23 cellular contexts compared by ENCODE assay signal in the genomic region with DNA sequence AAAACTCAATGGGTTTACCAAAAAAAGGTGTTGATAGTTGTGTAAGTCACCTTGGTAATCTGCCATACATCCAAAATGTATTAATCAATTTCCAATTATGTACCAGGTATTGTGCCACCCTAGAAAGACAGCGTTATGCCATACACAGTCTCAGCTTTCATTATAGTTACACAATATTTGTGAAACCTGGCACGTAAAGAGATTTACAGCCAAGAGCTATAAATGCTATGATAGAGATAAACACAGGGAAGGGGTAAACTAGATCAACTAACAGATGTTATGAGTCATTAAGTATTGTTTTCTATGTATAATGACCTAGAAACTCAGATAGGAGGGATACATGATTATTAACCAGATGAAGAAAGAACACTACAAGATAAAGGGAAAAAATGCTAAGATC.
DNase-seq lines count a peak whose midpoint lies in the region; ATAC-seq, FAIRE-seq and TF ChIP-seq lines count a peak whose summit lies in the region.
"Had no signal": no experiment of that assay in that cellular context is flagged by ENCODE, and none has a peak within 500 bp of the region (broad histone marks: within the 10 kb centered on the region; RNA-seq: fewer than 3 reads in every experiment).

No MANE protein-coding gene starts in this region.

- CTCF ChIA-PET in HepG2 (lab: Yijun Ruan, JAX; ENCODE audit: low intra/inter-chr PET ratio, low total read pairs) = no interaction called here
- CTCF ChIA-PET in WTC11 (lab: Charles Lee) = no interaction called here

- no peaks in the 10 kb centered on the region for H3K36me3 ChIP-seq in right lobe of liver
- H3K36me3 ChIP-seq in HepG2 (replicated peaks in 1 of 2; ENCODE audit: control insufficient read depth in 1 of 2, insufficient read depth in 2 of 2, low read length in 2 of 2) = no peaks in the 10 kb centered on the region
- H3K36me3 ChIP-seq: BLaER1 treated with 17β-estradiol and CSF1 and Interleukin-3, amounts not matched to agents 10 nM and 100 nM; HAP-1 had no signal

- no peak overlapping the region for H2AFZ ChIP-seq in HepG2 (ENCODE audit: low read length)

- no peaks in the 10 kb centered on the region for H3K79me2 ChIP-seq in HepG2 (ENCODE audit: insufficient read depth, low read length)

- intact Hi-C loops in right lobe of liver (cut with DNase I) (no loop called here), HepG2 (cut with micrococcal nuclease; ENCODE audit: unreplicated experiment) (no loop called here)

- no TSS peak for BruUV-seq in HepG2 (replicated peaks; lab: Mats Ljungman, UMichigan)

- in situ Hi-C loops in HepG2 (cut with HindIII; ENCODE audit: extremely low pct_ligation_motif_present, low pct_unique_long_range_greater_than_20kb) = no loop called here

- DNase-seq in right lobe of liver (no peak), HepG2 (ENCODE audit: low spot score) (no peak), WTC11 (ENCODE audit: low spot score) (no peak), iris pigment epithelial cell (ENCODE audit: low read depth) (peak; percentile 3), D341Med (ENCODE audit: low spot score) (no peak), NAMALWA (ENCODE audit: low spot score) (no peak)
- DNase-seq: 8988T; Caco-2; CD4-positive, alpha-beta memory T cell; DMS153; MV-4-11; NCI-H1694 treated with DMSO at 0.1 percent for 48 hours; NCI-H510A; NCI-H748 treated with DMSO at 0.1 percent for 48 hours; SHP77 treated with DMSO at 0.1 percent for 48 hours had no signal

- FAIRE-seq in HepG2 (lab: Jason Lieb, UNC) = no peak
- FAIRE-seq: G401.6, K562 had no signal

- H3K4me3 ChIP-seq in right lobe of liver (no peak overlapping the region), HepG2 (replicated peaks in 1 of 3; ENCODE audit: insufficient read depth in 1 of 3, low read depth in 2 of 3, low read length in 3 of 3) (no peak overlapping the region)
- H3K4me3 ChIP-seq: BLaER1 treated with 17β-estradiol and CSF1 and Interleukin-3, amounts not matched to agents 10 nM and 100 nM; HAP-1; K562; SK-N-MC had no signal

- POLR2A ChIA-PET in HepG2 (lab: Yijun Ruan, JAX) (no interaction called here), WTC11 (lab: Charles Lee) (no interaction called here)

- H3K4me2 ChIP-seq in HepG2 (ENCODE audit: low read depth, low read length) = no peak overlapping the region
- H3K4me2 ChIP-seq: BLaER1 treated with 17β-estradiol and CSF1 and Interleukin-3, amounts not matched to agents 10 nM and 100 nM had no signal

- H4K20me1 ChIP-seq in HepG2 (ENCODE audit: insufficient read depth, low read length) = no peaks in the 10 kb centered on the region
- H4K20me1 ChIP-seq: BLaER1 treated with 17β-estradiol and CSF1 and Interleukin-3, amounts not matched to agents 10 nM and 100 nM had no signal

- no peaks in the 10 kb centered on the region for H3K36me3 Mint-ChIP-seq in WTC11
- H3K36me3 Mint-ChIP-seq: CD4-positive, alpha-beta memory T cell had no signal

- H3K4me3 Mint-ChIP-seq in WTC11 = no peak overlapping the region
- H3K4me3 Mint-ChIP-seq: CD4-positive, alpha-beta memory T cell had no signal

- no peaks in the 10 kb centered on the region for H3K27me3 ChIP-seq in right lobe of liver
- no peaks in the 10 kb centered on the region for H3K27me3 ChIP-seq in HepG2 (ENCODE audit: control insufficient read depth in 1 of 2, insufficient read depth in 2 of 2, low read length in 2 of 2)
- H3K27me3 ChIP-seq: BLaER1 treated with 17β-estradiol and CSF1 and Interleukin-3, amounts not matched to agents 10 nM and 100 nM had no signal

- no peak for TF ChIP-seq CTCF in right lobe of liver (IDR thresholded peaks at IDR 0.05)
- TF ChIP-seq CTCF in HepG2 (CRISPR knock-in tag; IDR thresholded peaks at IDR 0.05) = no peak
- TF ChIP-seq CTCF in WTC11 (IDR thresholded peaks at IDR 0.05) = no peak

- H3K9me3 Mint-ChIP-seq in WTC11 = peaks cover 7% of the 10 kb centered on the region

- peaks cover 5% of the 10 kb centered on the region for H3K4me1 Mint-ChIP-seq in WTC11
- H3K4me1 Mint-ChIP-seq: CD4-positive, alpha-beta memory T cell had no signal

- peak overlapping the region in 2 of 3 donors; percentile 69 to 82 for H3K27ac ChIP-seq in right lobe of liver
- no peak overlapping the region for H3K27ac ChIP-seq in HepG2 (ENCODE audit: extremely low read length, insufficient read depth, low read length)
- H3K27ac ChIP-seq: BLaER1 treated with 17β-estradiol and CSF1 and Interleukin-3, amounts not matched to agents 10 nM and 100 nM; RWPE1; SK-N-MC had no signal

- H3K27ac Mint-ChIP-seq in WTC11 = 0 out of 2 replicates have a peak overlapping the region, but pooled peaks have one; percentile 74
- H3K27ac Mint-ChIP-seq: CD4-positive, alpha-beta memory T cell had no signal

- TF ChIP-seq POLR2A in right lobe of liver (IDR thresholded peaks at IDR 0.05) (no peak), HepG2 (IDR thresholded peaks at IDR 0.05; ENCODE audit: insufficient read depth in 1 of 2, low read depth in 2 of 2, low read length in 2 of 2) (no peak)

- peaks cover 0 to 35% (median 13%) of the 10 kb centered on the region in 4 donors for H3K4me1 ChIP-seq in right lobe of liver
- H3K4me1 ChIP-seq in HepG2 (ENCODE audit: insufficient read depth, low read length) = no peaks in the 10 kb centered on the region
- H3K4me1 ChIP-seq: BLaER1 treated with 17β-estradiol and CSF1 and Interleukin-3, amounts not matched to agents 10 nM and 100 nM; HAP-1 had no signal

- H3K9me3 ChIP-seq in right lobe of liver = no peaks in the 10 kb centered on the region
- H3K9me3 ChIP-seq in HepG2 (ENCODE audit: low read length) = no peaks in the 10 kb centered on the region
- H3K9me3 ChIP-seq: Caco-2, HAP-1 had no signal

- TF ChIP-seq EP300 in HepG2 (IDR thresholded peaks at IDR 0.05; ENCODE audit: low read depth in 2 of 2, low read length in 2 of 2) (no peak), HepG2 (CRISPR knock-in tag; IDR thresholded peaks at IDR 0.05; ENCODE audit: borderline replicate concordance) (no peak)

- TF ChIP-seq RAD21 in HepG2 (CRISPR knock-in tag; IDR thresholded peaks at IDR 0.05) = no peak

- no peaks in the 10 kb centered on the region for H3K27me3 Mint-ChIP-seq in WTC11 (ENCODE audit: low read depth)
- H3K27me3 Mint-ChIP-seq: CD4-positive, alpha-beta memory T cell had no signal

- 22% methylated on average over 2 of the region's 2 CpGs for WGBS in right lobe of liver (ENCODE audit: insufficient coverage, low coverage, low lambda C conversion rate, missing lambda C conversion rate)
- WGBS in HepG2 (ENCODE audit: low lambda C conversion rate) = 2% methylated on average over 2 of the region's 2 CpGs

- no peak overlapping the region for H3K9ac ChIP-seq in HepG2 (ENCODE audit: insufficient read depth, low read depth, low read length)
- H3K9ac ChIP-seq: BLaER1 treated with 17β-estradiol and CSF1 and Interleukin-3, amounts not matched to agents 10 nM and 100 nM had no signal

- peak; percentile 34 to 67 (median 49) for ATAC-seq in right lobe of liver
- ATAC-seq in HepG2 = no peak
- no peak for ATAC-seq in WTC11
- no peak for ATAC-seq in GM18870 (IDR thresholded peaks at IDR 0.05; ENCODE audit: unreplicated experiment)
- no peak for ATAC-seq in GM18907 (IDR thresholded peaks at IDR 0.05; ENCODE audit: unreplicated experiment)
- ATAC-seq: K562 had no signal

TF ChIP-seq in HepG2, 621 proteins besides CTCF, POLR2A, EP300 and RAD21:
- TF ChIP-seq, protein P1, sequence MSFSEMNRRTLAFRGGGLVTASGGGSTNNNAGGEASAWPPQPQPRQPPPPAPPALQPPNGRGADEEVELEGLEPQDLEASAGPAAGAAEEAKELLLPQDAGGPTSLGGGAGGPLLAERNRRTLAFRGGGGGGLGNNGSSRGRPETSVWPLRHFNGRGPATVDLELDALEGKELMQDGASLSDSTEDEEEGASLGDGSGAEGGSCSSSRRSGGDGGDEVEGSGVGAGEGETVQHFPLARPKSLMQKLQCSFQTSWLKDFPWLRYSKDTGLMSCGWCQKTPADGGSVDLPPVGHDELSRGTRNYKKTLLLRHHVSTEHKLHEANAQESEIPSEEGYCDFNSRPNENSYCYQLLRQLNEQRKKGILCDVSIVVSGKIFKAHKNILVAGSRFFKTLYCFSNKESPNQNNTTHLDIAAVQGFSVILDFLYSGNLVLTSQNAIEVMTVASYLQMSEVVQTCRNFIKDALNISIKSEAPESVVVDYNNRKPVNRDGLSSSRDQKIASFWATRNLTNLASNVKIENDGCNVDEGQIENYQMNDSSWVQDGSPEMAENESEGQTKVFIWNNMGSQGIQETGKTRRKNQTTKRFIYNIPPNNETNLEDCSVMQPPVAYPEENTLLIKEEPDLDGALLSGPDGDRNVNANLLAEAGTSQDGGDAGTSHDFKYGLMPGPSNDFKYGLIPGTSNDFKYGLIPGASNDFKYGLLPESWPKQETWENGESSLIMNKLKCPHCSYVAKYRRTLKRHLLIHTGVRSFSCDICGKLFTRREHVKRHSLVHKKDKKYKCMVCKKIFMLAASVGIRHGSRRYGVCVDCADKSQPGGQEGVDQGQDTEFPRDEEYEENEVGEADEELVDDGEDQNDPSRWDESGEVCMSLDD (CRISPR knock-in tag; IDR thresholded peaks at IDR 0.05; ENCODE audit: borderline replicate concordance) = no peak
- TF ChIP-seq REL (CRISPR knock-in tag; conservative IDR thresholded peaks at IDR 0.05) (no peak), ZNF792 (CRISPR knock-in tag; IDR thresholded peaks at IDR 0.05) (no peak), IKZF1 (IDR thresholded peaks at IDR 0.05) (no peak)

TF ChIP-seq in WTC11, 78 proteins besides CTCF, POLR2A, EP300 and RAD21 (continues in another document):
- TF ChIP-seq ZNF416 (CRISPR knock-in tag; IDR thresholded peaks at IDR 0.05) (no peak), MYBL2 (CRISPR knock-in tag; IDR thresholded peaks at IDR 0.05) (no peak), ZNF317 (CRISPR knock-in tag; IDR thresholded peaks at IDR 0.05; ENCODE audit: borderline replicate concordance, low read depth) (no peak), SP1 (CRISPR knock-in tag; conservative IDR thresholded peaks at IDR 0.05) (no peak), OVOL2 (CRISPR knock-in tag; IDR thresholded peaks at IDR 0.05; ENCODE audit: borderline replicate concordance) (no peak), ELF4 (CRISPR knock-in tag; IDR thresholded peaks at IDR 0.05; ENCODE audit: low read depth) (no peak)
- TF ChIP-seq, protein P2, sequence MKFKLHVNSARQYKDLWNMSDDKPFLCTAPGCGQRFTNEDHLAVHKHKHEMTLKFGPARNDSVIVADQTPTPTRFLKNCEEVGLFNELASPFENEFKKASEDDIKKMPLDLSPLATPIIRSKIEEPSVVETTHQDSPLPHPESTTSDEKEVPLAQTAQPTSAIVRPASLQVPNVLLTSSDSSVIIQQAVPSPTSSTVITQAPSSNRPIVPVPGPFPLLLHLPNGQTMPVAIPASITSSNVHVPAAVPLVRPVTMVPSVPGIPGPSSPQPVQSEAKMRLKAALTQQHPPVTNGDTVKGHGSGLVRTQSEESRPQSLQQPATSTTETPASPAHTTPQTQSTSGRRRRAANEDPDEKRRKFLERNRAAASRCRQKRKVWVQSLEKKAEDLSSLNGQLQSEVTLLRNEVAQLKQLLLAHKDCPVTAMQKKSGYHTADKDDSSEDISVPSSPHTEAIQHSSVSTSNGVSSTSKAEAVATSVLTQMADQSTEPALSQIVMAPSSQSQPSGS (CRISPR knock-in tag; IDR thresholded peaks at IDR 0.05; ENCODE audit: borderline replicate concordance, low read depth) = no peak

Comparison
In these comparisons a context has a peak if more than half of its experiments do, and no peak if none do; other contexts are left out.
1. ATAC-seq: peak in right lobe of liver (4 of 4); none in HepG2 (single experiment), WTC11 (single experiment), GM18870 (single experiment) and GM18907 (single experiment).